10 cellular contexts compared by ENCODE assay signal in genomic region chr15:43748376-43748775, GRCh38. TPM values are rescaled to one million over a fixed set of nuclear protein-coding genes. Genes with fewer than 3 reads are reported as not detected.
DNase-seq lines count a peak whose midpoint lies in the region; ATAC-seq and TF ChIP-seq lines count a peak whose summit lies in the region.
"Had no signal": no experiment of that assay in that cellular context is flagged by ENCODE, and none has a peak within 500 bp of the region (broad histone marks: within the 10 kb centered on the region; RNA-seq: fewer than 3 reads in every experiment).

No MANE protein-coding gene starts in this region.

- TF ChIP-seq CTCF in HFFc6 (IDR thresholded peaks at IDR 0.05), result no peak
- no peak for TF ChIP-seq CTCF in lower lobe of right lung (IDR thresholded peaks at IDR 0.05)

- ATAC-seq in lower lobe of right lung (no peak), HG02571 (IDR thresholded peaks at IDR 0.05; ENCODE audit: unreplicated experiment) (no peak), HG03108 (IDR thresholded peaks at IDR 0.05; ENCODE audit: unreplicated experiment) (no peak)

- peak overlapping the region; percentile 95 for H3K4me3 Mint-ChIP-seq in HFFc6

- peak overlapping the region; percentile 97; the same call in 1 of the 2 replicates for H3K27ac Mint-ChIP-seq in HFFc6

- H3K27me3 Mint-ChIP-seq in HFFc6 (ENCODE audit: insufficient read depth), result no peaks in the 10 kb centered on the region

- no peaks in the 10 kb centered on the region for H3K9me3 ChIP-seq in lower lobe of right lung

- H3K27ac ChIP-seq in lower lobe of right lung, result no peak overlapping the region

- peak; percentile 51 for DNase-seq in AG20443 (ENCODE audit: low spot score)
- DNase-seq in HFFc6, result no peak
- DNase-seq in amniotic epithelial cell (ENCODE audit: low read depth), result peak; percentile 24
- no peak for DNase-seq in lower lobe of right lung
- DNase-seq in GF-D8 (lab: John Stamatoyannopoulos, UW), result no peak
- DNase-seq in NCI-H526 treated with DMSO at 0.1 percent for 48 hours (lab: John Stamatoyannopoulos, UW), result no peak
- DNase-seq: stimulated activated CD4-positive, alpha-beta T cell treated with anti-CD3 and anti-CD28 coated beads, Interleukin-2, amount 100 ng/mL, for 24 hours had no signal

- H3K4me1 ChIP-seq in lower lobe of right lung, result peaks cover 54% of the 10 kb centered on the region

- no peaks in the 10 kb centered on the region for H3K27me3 ChIP-seq in lower lobe of right lung (ENCODE audit: low read depth)

- H3K36me3 ChIP-seq in lower lobe of right lung, result peaks cover 19% of the 10 kb centered on the region

- H3K9me3 Mint-ChIP-seq in HFFc6, result no peaks in the 10 kb centered on the region

- intact Hi-C loops in lower lobe of right lung (cut with DNase I), result no loop called here

- peak overlapping the region; percentile 79 for H3K4me3 ChIP-seq in lower lobe of right lung

- H3K36me3 Mint-ChIP-seq in HFFc6 (ENCODE audit: low read depth), result peaks cover 19% of the 10 kb centered on the region

- H3K4me1 Mint-ChIP-seq in HFFc6 (ENCODE audit: low read depth), result peaks cover 25% of the 10 kb centered on the region

RNA-seq across cellular contexts. Expression of gene PDIA3, which starts 2.1 kb away (rescaled TPM):
- 100 to 1,000 TPM; 586 to 721 (median 660) TPM for total RNA-seq in HFFc6 (2021; fragmentation: NEBNext Ultra II Directional; extraction: Animal tissue kit (Norgen Biotek cat#: 25700))
- total RNA-seq in lower lobe of right lung, result 330 TPM

RNA-seq across cellular contexts. Expression of gene ELL3, which starts 28.4 kb away (rescaled TPM):
- total RNA-seq in HFFc6 (2021; fragmentation: NEBNext Ultra II Directional; extraction: Animal tissue kit (Norgen Biotek cat#: 25700)), result 1 to 10 TPM in 4 of 6 experiments, under 1 TPM in 2; 0.91 to 1.5 (median 1.1) TPM
- 5.1 TPM for total RNA-seq in lower lobe of right lung

RNA-seq across cellular contexts. Expression of gene SERF2, which starts 43.7 kb away (rescaled TPM):
- 1,000 to 10,000 TPM in 5 of 6 experiments, 100 to 1,000 TPM in 1; 908 to 1,158 (median 1,046) TPM for total RNA-seq in HFFc6 (2021; fragmentation: NEBNext Ultra II Directional; extraction: Animal tissue kit (Norgen Biotek cat#: 25700))
- 827 TPM for total RNA-seq in lower lobe of right lung

RNA-seq across cellular contexts. Expression of gene SERINC4, which starts 51.6 kb away (rescaled TPM):
- under 1 TPM in 3 of 6 experiments, not detected in 3; 0.07 to 0.11 (median 0.09) TPM for total RNA-seq in HFFc6 (2021; fragmentation: NEBNext Ultra II Directional; extraction: Animal tissue kit (Norgen Biotek cat#: 25700))
- total RNA-seq in lower lobe of right lung, result not detected
- total RNA-seq: glomerular endothelial cell had no signal

RNA-seq across cellular contexts. Expression of gene HYPK, which starts 52.0 kb away (rescaled TPM):
- total RNA-seq in HFFc6 (2021; fragmentation: NEBNext Ultra II Directional; extraction: Animal tissue kit (Norgen Biotek cat#: 25700)), result 10 to 100 TPM; 12.3 to 33.8 (median 19.3) TPM
- 13.2 TPM for total RNA-seq in lower lobe of right lung

Comparison
In these comparisons a context has a peak if more than half of its experiments do, and no peak if none do; other contexts are left out.
1. DNase-seq: peak in AG20443 (single experiment) and amniotic epithelial cell (single experiment); none in HFFc6 (single experiment), lower lobe of right lung (single experiment), GF-D8 (single experiment) and NCI-H526 treated with DMSO at 0.1 percent for 48 hours (single experiment).